19 cellular contexts compared by ENCODE assay signal in genomic region chr5:922041-922744, GRCh38.
"Had no signal": no experiment of that assay in that cellular context is flagged by ENCODE, and none has a peak within 500 bp of the region (broad histone marks: within the 10 kb centered on the region; RNA-seq: fewer than 3 reads in every experiment).

No MANE protein-coding gene starts in this region.

- H3K9me3 ChIP-seq: neutrophil, right atrium auricular region, suprapubic skin, tibial artery, upper lobe of right lung had no signal

- DNase-seq: cortex of kidney; dorsolateral prefrontal cortex; effector memory CD4-positive, alpha-beta T cell; heart left ventricle; hippocampal formation; mammary epithelial cell; naive thymus-derived CD4-positive, alpha-beta T cell; nephron progenitor cell; posterior cingulate gyrus; small intestine; stimulated activated CD4-positive, alpha-beta T cell treated with anti-CD3 and anti-CD28 coated beads, Interleukin-2, amount 100 ng/mL, for 48 hours; stimulated activated naive CD8-positive, alpha-beta T cell treated with anti-CD3 and anti-CD28 coated beads, Interleukin-15, Interleukin-2, amounts not matched to agents 100 U/mL and 50 U/mL, for 24 hours; upper lobe of right lung had no signal

- H3K4me3 ChIP-seq: dorsolateral prefrontal cortex, heart left ventricle, right atrium auricular region, suprapubic skin, tibial artery, upper lobe of right lung had no signal

- H3K36me3 ChIP-seq: heart left ventricle, right atrium auricular region, suprapubic skin, tibial artery, upper lobe of right lung had no signal

- H3K27ac ChIP-seq: dorsolateral prefrontal cortex, heart left ventricle, neutrophil, right atrium auricular region, suprapubic skin, tibial artery, upper lobe of right lung had no signal

- ATAC-seq: naive thymus-derived CD4-positive, alpha-beta T cell; stimulated activated naive CD8-positive, alpha-beta T cell treated with anti-CD3 and anti-CD28 coated beads, Interleukin-15, Interleukin-2, amounts not matched to agents 100 U/mL and 50 U/mL, for 24 hours had no signal

- FAIRE-seq: endometrium, frontal cortex, small intestine had no signal

- H3K27me3 ChIP-seq: right atrium auricular region had no signal
